Comparison of ENCODE assay signal across 18 cellular contexts in the genomic region with DNA sequence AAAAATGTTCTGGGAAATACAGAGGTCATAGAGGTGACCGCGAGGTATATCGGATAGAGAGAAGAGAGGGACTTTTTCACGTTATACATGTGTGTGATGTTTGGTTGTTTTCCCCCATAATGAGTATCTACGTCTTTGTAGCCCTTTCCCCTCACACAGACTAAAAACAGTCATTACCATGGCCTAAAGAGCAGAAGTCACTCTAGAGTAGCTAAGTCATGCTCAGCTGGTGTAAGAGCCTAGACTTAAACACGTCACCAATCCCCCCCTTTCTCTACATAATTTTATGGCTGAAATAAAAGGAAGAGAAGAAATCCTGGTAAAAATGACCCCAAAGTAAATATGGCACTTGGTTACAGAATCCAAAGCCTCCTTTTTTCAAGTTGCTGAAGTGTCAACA. TPM values are rescaled to one million over a fixed set of nuclear protein-coding genes. Genes with fewer than 3 reads are reported as not detected.
DNase-seq lines count a peak whose midpoint lies in the region; ATAC-seq and TF ChIP-seq lines count a peak whose summit lies in the region.
"Had no signal": no experiment of that assay in that cellular context is flagged by ENCODE, and none has a peak within 500 bp of the region (broad histone marks: within the 10 kb centered on the region; RNA-seq: fewer than 3 reads in every experiment).

No MANE protein-coding gene starts in this region.

- intact Hi-C loops in Right ventricle myocardium inferior (cut with DNase I): no loop called here

- no peaks in the 10 kb centered on the region for H3K36me3 ChIP-seq in GM23338 (ENCODE audit: insufficient read depth)
- H3K36me3 ChIP-seq in iPS-20b (ENCODE audit: insufficient read depth, low read depth, low read length): no peaks in the 10 kb centered on the region

- no peak overlapping the region for H3K4me2 ChIP-seq in GM23338
- H3K4me2 ChIP-seq: A549 had no signal

- CTCF ChIA-PET in WTC11 (lab: Charles Lee): no interaction called here

- H3K4me1 Mint-ChIP-seq in GM23338: peaks cover 40% of the 10 kb centered on the region
- H3K4me1 Mint-ChIP-seq in WTC11: peaks cover 66% of the 10 kb centered on the region

- POLR2A ChIA-PET in WTC11 (lab: Charles Lee): no interaction called here

- ATAC-seq in GM23338 (no peak), WTC11 (no peak), GM21390 (IDR thresholded peaks at IDR 0.05; ENCODE audit: unreplicated experiment) (no peak), HG02571 (IDR thresholded peaks at IDR 0.05; ENCODE audit: unreplicated experiment) (no peak), Right ventricle myocardium inferior (no peak)
- ATAC-seq: A549, HCT116, HepG2 had no signal

- H3K4me1 ChIP-seq in GM23338 (ENCODE audit: insufficient read depth) (peaks cover 16% of the 10 kb centered on the region), iPS-20b (ENCODE audit: insufficient read depth, low read length) (peaks cover 40% of the 10 kb centered on the region)

- H3F3A ChIP-seq in GM23338 (replicated peaks; ENCODE audit: low read depth): 0 out of 2 replicates have a peak, but pooled peaks cover 5% of the 10 kb centered on the region

- H3K27me3 ChIP-seq in GM23338 (ENCODE audit: insufficient read depth) (no peaks in the 10 kb centered on the region), iPS-20b (ENCODE audit: insufficient read depth, low read length) (no peaks in the 10 kb centered on the region)

- H4K20me1 ChIP-seq in GM23338 (replicated peaks; ENCODE audit: insufficient read depth): no peaks in the 10 kb centered on the region

- H3K36me3 Mint-ChIP-seq in GM23338 (ENCODE audit: low read depth): no peaks in the 10 kb centered on the region
- H3K36me3 Mint-ChIP-seq in WTC11: no peaks in the 10 kb centered on the region
- H3K36me3 Mint-ChIP-seq: IgD-negative memory B cell had no signal

- H3K9me3 ChIP-seq in iPS-20b (ENCODE audit: insufficient read depth, low read depth, low read length): no peaks in the 10 kb centered on the region
- H3K9me3 ChIP-seq: A549, Caco-2 had no signal

- no peak overlapping the region for H3K4me3 Mint-ChIP-seq in GM23338
- no peak overlapping the region for H3K4me3 Mint-ChIP-seq in WTC11
- H3K4me3 Mint-ChIP-seq: CD4-positive, alpha-beta T cell; HFFc6; IgD-negative memory B cell had no signal

- DNase-seq in GM23338 (ENCODE audit: low spot score) (no peak), NCI-H2227 treated with DMSO at 0.1 percent for 48 hours (lab: John Stamatoyannopoulos, UW) (peak; percentile 17), WTC11 (ENCODE audit: low spot score) (no peak), KG1 (lab: John Stamatoyannopoulos, UW) (no peak), Right ventricle myocardium inferior (ENCODE audit: missing footprints) (no peak)
- DNase-seq: AML-193, Caco-2, HFFc6 had no signal

- 0 out of 2 replicates have a peak overlapping the region, but pooled peaks have one; percentile 14 for H3K9ac ChIP-seq in iPS-20b (ENCODE audit: low read depth, low read length)

- TF ChIP-seq CTCF in GM23338 (conservative IDR thresholded peaks at IDR 0.05; ENCODE audit: low read depth in 2 of 2): no peak
- TF ChIP-seq CTCF in WTC11 (IDR thresholded peaks at IDR 0.05): no peak

- H3K9me3 Mint-ChIP-seq in GM23338 (no peaks in the 10 kb centered on the region), WTC11 (no peaks in the 10 kb centered on the region)
- H3K9me3 Mint-ChIP-seq: CD4-positive, alpha-beta T cell; HFFc6; IgD-negative memory B cell had no signal

- H3K4me3 ChIP-seq in GM23338: no peak overlapping the region
- H3K4me3 ChIP-seq in iPS-20b (ENCODE audit: low read length): no peak overlapping the region
- H3K4me3 ChIP-seq: A549 had no signal

- peak overlapping the region; percentile 47; the same call in 1 of the 2 replicates for H3K27ac Mint-ChIP-seq in GM23338
- H3K27ac Mint-ChIP-seq in WTC11: peak overlapping the region; percentile 91
- H3K27ac Mint-ChIP-seq: CD4-positive, alpha-beta T cell; HFFc6; IgD-negative memory B cell had no signal

- H3K27me3 Mint-ChIP-seq in GM23338 (ENCODE audit: insufficient read depth, low read depth, poor library complexity) (peaks cover 4% of the 10 kb centered on the region), WTC11 (ENCODE audit: low read depth) (no peaks in the 10 kb centered on the region)
- H3K27me3 Mint-ChIP-seq: CD4-positive, alpha-beta T cell had no signal

- no peaks in the 10 kb centered on the region for H3K9me2 ChIP-seq in GM23338 (ENCODE audit: insufficient read depth)

- H3K79me2 ChIP-seq in GM23338 (replicated peaks; ENCODE audit: insufficient read depth): no peaks in the 10 kb centered on the region

- H2AFZ ChIP-seq in GM23338: no peak overlapping the region

- H3K27ac ChIP-seq in GM23338 (ENCODE audit: low read depth) (no peak overlapping the region), iPS-20b (ENCODE audit: low read length) (no peak overlapping the region)
- H3K27ac ChIP-seq: 22Rv1, A549, C4-2B had no signal

TF ChIP-seq in GM23338, 12 proteins besides CTCF, POLR2A, EP300 and RAD21 (continues in another document):
- TF ChIP-seq CREB1 (CRISPR knock-in tag; IDR thresholded peaks at IDR 0.05; ENCODE audit: low read depth): no peak
- TF ChIP-seq ZNF114 (CRISPR knock-in tag; IDR thresholded peaks at IDR 0.05): no peak
- TF ChIP-seq, protein P1, sequence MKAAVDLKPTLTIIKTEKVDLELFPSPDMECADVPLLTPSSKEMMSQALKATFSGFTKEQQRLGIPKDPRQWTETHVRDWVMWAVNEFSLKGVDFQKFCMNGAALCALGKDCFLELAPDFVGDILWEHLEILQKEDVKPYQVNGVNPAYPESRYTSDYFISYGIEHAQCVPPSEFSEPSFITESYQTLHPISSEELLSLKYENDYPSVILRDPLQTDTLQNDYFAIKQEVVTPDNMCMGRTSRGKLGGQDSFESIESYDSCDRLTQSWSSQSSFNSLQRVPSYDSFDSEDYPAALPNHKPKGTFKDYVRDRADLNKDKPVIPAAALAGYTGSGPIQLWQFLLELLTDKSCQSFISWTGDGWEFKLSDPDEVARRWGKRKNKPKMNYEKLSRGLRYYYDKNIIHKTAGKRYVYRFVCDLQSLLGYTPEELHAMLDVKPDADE (IDR thresholded peaks at IDR 0.05): no peak
- TF ChIP-seq ZNF331 (CRISPR knock-in tag; IDR thresholded peaks at IDR 0.05; ENCODE audit: low read depth): no peak

TF ChIP-seq in WTC11, 78 proteins besides CTCF, POLR2A, EP300 and RAD21:
- no peak for TF ChIP-seq ZNF138 (CRISPR knock-in tag; conservative IDR thresholded peaks at IDR 0.05)
- TF ChIP-seq NFE2L1 (CRISPR knock-in tag; IDR thresholded peaks at IDR 0.05): no peak
- TF ChIP-seq, protein P2, sequence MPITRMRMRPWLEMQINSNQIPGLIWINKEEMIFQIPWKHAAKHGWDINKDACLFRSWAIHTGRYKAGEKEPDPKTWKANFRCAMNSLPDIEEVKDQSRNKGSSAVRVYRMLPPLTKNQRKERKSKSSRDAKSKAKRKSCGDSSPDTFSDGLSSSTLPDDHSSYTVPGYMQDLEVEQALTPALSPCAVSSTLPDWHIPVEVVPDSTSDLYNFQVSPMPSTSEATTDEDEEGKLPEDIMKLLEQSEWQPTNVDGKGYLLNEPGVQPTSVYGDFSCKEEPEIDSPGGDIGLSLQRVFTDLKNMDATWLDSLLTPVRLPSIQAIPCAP (CRISPR knock-in tag; IDR thresholded peaks at IDR 0.05): no peak
- TF ChIP-seq, protein P3, sequence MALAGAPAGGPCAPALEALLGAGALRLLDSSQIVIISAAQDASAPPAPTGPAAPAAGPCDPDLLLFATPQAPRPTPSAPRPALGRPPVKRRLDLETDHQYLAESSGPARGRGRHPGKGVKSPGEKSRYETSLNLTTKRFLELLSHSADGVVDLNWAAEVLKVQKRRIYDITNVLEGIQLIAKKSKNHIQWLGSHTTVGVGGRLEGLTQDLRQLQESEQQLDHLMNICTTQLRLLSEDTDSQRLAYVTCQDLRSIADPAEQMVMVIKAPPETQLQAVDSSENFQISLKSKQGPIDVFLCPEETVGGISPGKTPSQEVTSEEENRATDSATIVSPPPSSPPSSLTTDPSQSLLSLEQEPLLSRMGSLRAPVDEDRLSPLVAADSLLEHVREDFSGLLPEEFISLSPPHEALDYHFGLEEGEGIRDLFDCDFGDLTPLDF (CRISPR knock-in tag; IDR thresholded peaks at IDR 0.05): no peak
- no peak for TF ChIP-seq NR1H2 (CRISPR knock-in tag; IDR thresholded peaks at IDR 0.05)

RNA-seq across cellular contexts. Expression of a gene that starts 6.0 kb away (rescaled TPM):
- total RNA-seq in GM23338 (2014; rRNA removed; shearing (Covaris generic)): 30.5 and 33.7 TPM in 2 replicates
- 8.6 and 9.2 TPM in 2 replicates for polyA plus RNA-seq in GM23338 (2016; fragmentation: Nextera tagmentation; extraction: Ambion mirVana)
- total RNA-seq in WTC11 (2021) (25.4 to 33.8 TPM (median 33.3 TPM) in 3 replicates), Right ventricle myocardium inferior (1.6 TPM)

Comparison
In these comparisons a context has a peak if more than half of its experiments do, and no peak if none do; other contexts are left out.
1. RNA of a gene that starts 6.0 kb away (total RNA-seq): 30.5 to 33.7 TPM in GM23338 and 25.4 to 33.8 TPM in WTC11; 1.6 TPM in Right ventricle myocardium inferior (single experiment); every median in the first group is over 10 times any median in the second.